8 cellular contexts compared by ENCODE assay signal in genomic region chr10:22714524-22715289, GRCh38. TPM values are rescaled to one million over a fixed set of nuclear protein-coding genes. Genes with fewer than 3 reads are reported as not detected.
DNase-seq lines count a peak whose midpoint lies in the region; ATAC-seq, FAIRE-seq and TF ChIP-seq lines count a peak whose summit lies in the region.

PIP4K2A (minus strand) TSS chr10:22714578; CDS start chr10:22714326, 252 bp downstream.

- peak within 1 kb of the TSS; percentile 78 for H3K27ac ChIP-seq in CD8-positive, alpha-beta T cell (ENCODE audit: low read depth, low read length)

- TF ChIP-seq POLR2A in Raji (IDR thresholded peaks at IDR 0.05; ENCODE audit: insufficient read depth, low read depth, low read length): peak; percentile 68; the same call in 1 of the 2 replicates

- POLR2A ChIA-PET in CD8-positive, alpha-beta T cell (lab: Charles Lee): interaction anchor here (0.5 to 4.9 kb wide), 12 partner anchors 10 to 130 kb away, joined by 3 to 38 read pairs (median 4); no protein-coding TSS in a partner anchor

- no peaks in the 10 kb centered on the region for H3K27me3 Mint-ChIP-seq in CD8-positive, alpha-beta T cell (ENCODE audit: low read depth)

- TF ChIP-seq CTCF in CD8-positive, alpha-beta T cell (IDR thresholded peaks at IDR 0.05): no peak

- intact Hi-C loops in CD8-positive, alpha-beta T cell (cut with DNase I, micrococcal nuclease): loop anchor here in 1 of 2 experiments (1.0 to 10.0 kb wide), 6 partner anchors 60 to 1180 kb away; partner anchors contain the start of gene MLLT10

- peak within 1 kb of the TSS; percentile 72 for H3K4me3 ChIP-seq in CD8-positive, alpha-beta T cell (ENCODE audit: low read depth, low read length)
- H3K4me3 ChIP-seq in neuron (ENCODE audit: low read length): peak within 1 kb of the TSS; percentile 81

- peaks cover 30% of the 10 kb centered on the region for H3K4me1 Mint-ChIP-seq in CD8-positive, alpha-beta T cell (ENCODE audit: low read depth)

- DNase-seq in CD8-positive, alpha-beta T cell: peak; percentile 43 to 87 (median 75)
- peak; percentile 77 for DNase-seq in activated naive CD4-positive, alpha-beta T cell treated with Interleukin-2 at 50 U/mL for 16 hours
- DNase-seq in frontal cortex (ENCODE audit: low spot score in 2 of 2): peak; percentile 87 to 93
- DNase-seq in stromal cell of bone marrow (ENCODE audit: low read depth): peak; percentile 64

- CTCF ChIA-PET in CD8-positive, alpha-beta T cell (lab: Charles Lee): interaction anchor here (1.0 to 3.5 kb wide), 3 partner anchors 58 to 274 kb away, joined by 4 to 14 read pairs (median 10); no protein-coding TSS in a partner anchor

- no peaks in the 10 kb centered on the region for H3K27me3 ChIP-seq in CD8-positive, alpha-beta T cell (ENCODE audit: insufficient read depth, low read length)
- no peaks in the 10 kb centered on the region for H3K27me3 ChIP-seq in neuron (ENCODE audit: insufficient read depth, low read length)

- peak within 1 kb of the TSS; percentile 78 for H2AFZ ChIP-seq in neuron (ENCODE audit: low read depth, low read length)

- peak; percentile 76 for ATAC-seq in CD8-positive, alpha-beta T cell
- ATAC-seq in GM19351 (IDR thresholded peaks at IDR 0.05; ENCODE audit: unreplicated experiment): peak; percentile 75
- ATAC-seq in HG03460 (IDR thresholded peaks at IDR 0.05; ENCODE audit: unreplicated experiment): peak; percentile 73

- no peaks in the 10 kb centered on the region for H3K9me3 Mint-ChIP-seq in CD8-positive, alpha-beta T cell

- H3K4me1 ChIP-seq in CD8-positive, alpha-beta T cell (ENCODE audit: insufficient read depth, low read length): peaks cover 25% of the 10 kb centered on the region
- H3K4me1 ChIP-seq in neuron (ENCODE audit: insufficient read depth, low read length): peaks cover 13% of the 10 kb centered on the region

- H3K36me3 Mint-ChIP-seq in CD8-positive, alpha-beta T cell: peaks cover 12% of the 10 kb centered on the region

- H3K4me3 Mint-ChIP-seq in CD8-positive, alpha-beta T cell: peak within 1 kb of the TSS; percentile 94

- H3K36me3 ChIP-seq in CD8-positive, alpha-beta T cell (ENCODE audit: insufficient read depth, low read length): no peaks in the 10 kb centered on the region
- no peaks in the 10 kb centered on the region for H3K36me3 ChIP-seq in neuron (ENCODE audit: insufficient read depth, low read length)

- H3K9me3 ChIP-seq in CD8-positive, alpha-beta T cell (ENCODE audit: low read length): no peaks in the 10 kb centered on the region
- H3K9me3 ChIP-seq in neuron (ENCODE audit: low read length): no peaks in the 10 kb centered on the region

- no peak for FAIRE-seq in frontal cortex (lab: Jason Lieb, UNC)

- H3K27ac Mint-ChIP-seq in CD8-positive, alpha-beta T cell: peak within 1 kb of the TSS; percentile 92

RNA-seq across cellular contexts. Expression of gene PIP4K2A, which starts in this region (rescaled TPM):
- total RNA-seq in CD8-positive, alpha-beta T cell: 10 to 100 TPM; 82.5 to 89.5 TPM
- 56.7 TPM for total RNA-seq in frontal cortex

Comparison
In these comparisons a context has a peak if more than half of its experiments do, and no peak if none do; other contexts are left out.
1. Peak in every context shown above with its lines: DNase-seq, ATAC-seq, H3K4me3 ChIP-seq and H3K27ac ChIP-seq.